17 cellular contexts compared by ENCODE assay signal in the genomic region with DNA sequence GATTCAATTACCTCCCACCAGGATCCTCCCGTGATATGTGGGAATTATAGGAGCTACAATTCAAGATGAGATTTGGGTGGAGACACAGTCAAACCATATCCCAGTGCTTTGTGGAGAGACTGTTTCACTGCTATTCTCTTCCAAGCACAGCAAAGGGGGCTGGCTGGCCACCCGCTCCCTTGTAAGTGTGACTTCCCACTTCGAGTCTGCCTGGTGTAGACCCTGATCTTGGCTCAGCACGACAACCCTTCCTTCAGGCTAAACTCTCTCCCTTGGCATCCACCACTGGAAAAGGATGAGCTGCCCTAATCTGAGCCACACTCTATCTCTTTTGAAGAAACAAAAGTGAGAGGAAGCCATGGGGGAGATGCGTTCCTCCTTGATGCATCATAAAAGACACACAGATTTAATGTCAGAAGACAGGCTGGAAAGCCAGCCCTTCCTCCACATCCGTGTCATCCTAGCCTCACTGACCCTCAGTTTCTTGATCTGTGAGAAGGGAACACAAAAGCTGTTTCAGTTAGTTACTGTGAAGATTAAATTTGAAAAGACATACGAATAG.
"Had no signal": no experiment of that assay in that cellular context is flagged by ENCODE, and none has a peak within 500 bp of the region (broad histone marks: within the 10 kb centered on the region; RNA-seq: fewer than 3 reads in every experiment).

No MANE protein-coding gene starts in this region.

- DNase-seq: activated CD4-positive, alpha-beta T cell treated with anti-CD3 and anti-CD28 coated beads, Interleukin-2, amount 50 U/mL, for 4 hours; activated CD8-positive, alpha-beta memory T cell treated with anti-CD3 and anti-CD28 coated beads for 24 hours; activated CD8-positive, alpha-beta memory T cell treated with anti-CD3 and anti-CD28 coated beads, Interleukin-2, amount 50 U/mL, for 4 hours; activated T-cell treated with anti-CD3 and anti-CD28 coated beads, Interleukin-2, amount 50 U/mL, for 24 hours; central memory CD4-positive, alpha-beta T cell; effector memory CD4-positive, alpha-beta T cell; foreskin melanocyte; immature natural killer cell; kidney glomerular epithelial cell; left lung; stimulated activated CD4-positive, alpha-beta T cell treated with anti-CD3 and anti-CD28 coated beads, Interleukin-4, amount 100 ng/mL, for 4 hours; stimulated activated naive CD8-positive, alpha-beta T cell treated with anti-CD3 and anti-CD28 coated beads, Interleukin-15, Interleukin-2, amounts not matched to agents 100 U/mL and 50 U/mL, for 24 hours; T-helper 1 cell; T-helper 9 cell had no signal

- H3K4me1 Mint-ChIP-seq: activated T-helper 17 cell treated with anti-CD3 and anti-CD28 coated beads, Interleukin-2, amount 50 U/mL, for 72 hours; immature natural killer cell had no signal

- H3K27ac Mint-ChIP-seq: activated naive CD4-positive, alpha-beta T cell treated with anti-CD3 and anti-CD28 coated beads, Interleukin-2, amount 50 U/mL, for 72 hours; activated T-cell treated with anti-CD3 and anti-CD28 coated beads, Interleukin-2, amount 50 U/mL, for 24 hours; activated T-helper 17 cell treated with anti-CD3 and anti-CD28 coated beads, Interleukin-2, amount 50 U/mL, for 72 hours; immature natural killer cell; WTC11 had no signal

- H3K27me3 Mint-ChIP-seq: activated T-cell treated with anti-CD3 and anti-CD28 coated beads, Interleukin-2, amount 50 U/mL, for 24 hours; activated T-helper 17 cell treated with anti-CD3 and anti-CD28 coated beads, Interleukin-2, amount 50 U/mL, for 72 hours had no signal

- H3K4me3 Mint-ChIP-seq: activated T-cell treated with anti-CD3 and anti-CD28 coated beads, Interleukin-2, amount 50 U/mL, for 24 hours; activated T-helper 17 cell treated with anti-CD3 and anti-CD28 coated beads, Interleukin-2, amount 50 U/mL, for 72 hours; immature natural killer cell; WTC11 had no signal

- H3K36me3 Mint-ChIP-seq: activated naive CD4-positive, alpha-beta T cell treated with anti-CD3 and anti-CD28 coated beads, Interleukin-2, amount 50 U/mL, for 72 hours; immature natural killer cell; WTC11 had no signal

- H3K9me3 Mint-ChIP-seq: activated naive CD4-positive, alpha-beta T cell treated with anti-CD3 and anti-CD28 coated beads, Interleukin-2, amount 50 U/mL, for 72 hours; activated T-cell treated with anti-CD3 and anti-CD28 coated beads, Interleukin-2, amount 50 U/mL, for 24 hours; activated T-helper 17 cell treated with anti-CD3 and anti-CD28 coated beads, Interleukin-2, amount 50 U/mL, for 72 hours; immature natural killer cell; WTC11 had no signal
